In genomic region chr2:898319-898718, GRCh38 we compare ENCODE assay signal across 13 cellular contexts. TPM values are rescaled to one million over a fixed set of nuclear protein-coding genes. Genes with fewer than 3 reads are reported as not detected.
DNase-seq lines count a peak whose midpoint lies in the region; ATAC-seq and TF ChIP-seq lines count a peak whose summit lies in the region.
"Had no signal": no experiment of that assay in that cellular context is flagged by ENCODE, and none has a peak within 500 bp of the region (broad histone marks: within the 10 kb centered on the region; RNA-seq: fewer than 3 reads in every experiment).

No MANE protein-coding gene starts in this region.

- no peak overlapping the region for H3K4me3 Mint-ChIP-seq in H9
- no peak overlapping the region for H3K4me3 Mint-ChIP-seq in CD4-positive, alpha-beta memory T cell
- H3K4me3 Mint-ChIP-seq in naive thymus-derived CD4-positive, alpha-beta T cell: no peak overlapping the region
- H3K4me3 Mint-ChIP-seq: activated naive CD4-positive, alpha-beta T cell treated with anti-CD3 and anti-CD28 coated beads, Interleukin-2, amount 50 U/mL, for 24 hours; memory B cell; stimulated activated naive CD8-positive, alpha-beta T cell treated with anti-CD3 and anti-CD28 coated beads, Interleukin-15, Interleukin-2, amounts not matched to agents 100 ng/mL and 50 ng/mL, for 24 hours had no signal

- H3K4me3 ChIP-seq in GM12865 (ENCODE audit: low read depth, low read length): no peak overlapping the region
- no peak overlapping the region for H3K4me3 ChIP-seq in SJCRH30
- no peak overlapping the region for H3K4me3 ChIP-seq in CD4-positive, alpha-beta memory T cell (ENCODE audit: low read length in 2 of 2)
- H3K4me3 ChIP-seq in naive thymus-derived CD4-positive, alpha-beta T cell (ENCODE audit: low read length): no peak overlapping the region
- H3K4me3 ChIP-seq: GM23248 had no signal

- H2BK5ac ChIP-seq in H9 (ENCODE audit: insufficient read length, low read length): no peak overlapping the region

- H3K27ac ChIP-seq in H9 (ENCODE audit: insufficient read length, low read depth, low read length): no peak overlapping the region
- no peak overlapping the region for H3K27ac ChIP-seq in SJCRH30
- no peak overlapping the region for H3K27ac ChIP-seq in CD4-positive, alpha-beta memory T cell (ENCODE audit: low read depth, low read length)
- H3K27ac ChIP-seq in naive thymus-derived CD4-positive, alpha-beta T cell (ENCODE audit: low read depth, low read length): no peak overlapping the region
- H3K27ac ChIP-seq: GM23248 had no signal

- H3K27ac Mint-ChIP-seq in H9: no peak overlapping the region
- no peak overlapping the region for H3K27ac Mint-ChIP-seq in CD4-positive, alpha-beta memory T cell
- H3K27ac Mint-ChIP-seq in naive thymus-derived CD4-positive, alpha-beta T cell: no peak overlapping the region
- H3K27ac Mint-ChIP-seq: activated naive CD4-positive, alpha-beta T cell treated with anti-CD3 and anti-CD28 coated beads, Interleukin-2, amount 50 U/mL, for 24 hours; memory B cell; stimulated activated naive CD8-positive, alpha-beta T cell treated with anti-CD3 and anti-CD28 coated beads, Interleukin-15, Interleukin-2, amounts not matched to agents 100 ng/mL and 50 ng/mL, for 24 hours had no signal

- H4K20me1 ChIP-seq in H9 (ENCODE audit: control insufficient read depth, insufficient read depth, insufficient read length): no peaks in the 10 kb centered on the region

- no CpG with 5 or more reads among the region's 2 CpGs for WGBS in H9 (ENCODE audit: extremely low coverage, insufficient read length, low lambda C conversion rate)

- H3K4me1 ChIP-seq in H9 (ENCODE audit: insufficient read depth, low read length) (peaks cover 2% of the 10 kb centered on the region; the same call in 1 of the 2 replicates), SJCRH30 (no peaks in the 10 kb centered on the region)
- H3K4me1 ChIP-seq in CD4-positive, alpha-beta memory T cell (ENCODE audit: insufficient read depth, low read length): no peaks in the 10 kb centered on the region
- no peaks in the 10 kb centered on the region for H3K4me1 ChIP-seq in naive thymus-derived CD4-positive, alpha-beta T cell (ENCODE audit: control insufficient read depth in 2 of 2, insufficient read depth in 2 of 2, low read length in 2 of 2)

- peaks cover 48 to 54% of the 10 kb centered on the region in 2 experiments for H3K9me3 Mint-ChIP-seq in H9
- peaks cover 0 to 39% (median 27%) of the 10 kb centered on the region in 8 donors for H3K9me3 Mint-ChIP-seq in CD4-positive, alpha-beta memory T cell
- H3K9me3 Mint-ChIP-seq in naive thymus-derived CD4-positive, alpha-beta T cell: peaks cover 7 to 43% (median 23%) of the 10 kb centered on the region in 11 donors

- ATAC-seq in HG02571 (IDR thresholded peaks at IDR 0.05; ENCODE audit: unreplicated experiment): no peak
- no peak for ATAC-seq in naive thymus-derived CD4-positive, alpha-beta T cell

- H3K9me3 ChIP-seq in H9 (ENCODE audit: control insufficient read depth, low read depth, low read length): peaks cover 8% of the 10 kb centered on the region
- H3K9me3 ChIP-seq in SJCRH30 (replicated peaks): no peaks in the 10 kb centered on the region
- peaks cover 0 to 5% of the 10 kb centered on the region in 2 donors for H3K9me3 ChIP-seq in CD4-positive, alpha-beta memory T cell (ENCODE audit: control insufficient read depth in 1 of 2, low read length in 2 of 2)
- H3K9me3 ChIP-seq in naive thymus-derived CD4-positive, alpha-beta T cell (ENCODE audit: control insufficient read depth in 2 of 3, low read length in 3 of 3): peaks cover 0 to 14% (median 0%) of the 10 kb centered on the region in 3 experiments

- intact Hi-C loops in CD4-positive, alpha-beta memory T cell (cut with micrococcal nuclease): no loop called here
- intact Hi-C loops in naive thymus-derived CD4-positive, alpha-beta T cell (cut with micrococcal nuclease): no loop called here

- no peak overlapping the region for H3K4ac ChIP-seq in H9 (ENCODE audit: low read depth, low read length)

- no peak overlapping the region for H4K8ac ChIP-seq in H9 (replicated peaks; ENCODE audit: insufficient read length, low read depth, low read length)

- no peak overlapping the region for H2BK120ac ChIP-seq in H9 (ENCODE audit: low read depth, low read length, poor library complexity, severe bottlenecking)

- no peak overlapping the region for H2BK20ac ChIP-seq in H9 (ENCODE audit: low read depth, low read length, poor library complexity, severe bottlenecking)

- no peak overlapping the region for H2AK5ac ChIP-seq in H9 (ENCODE audit: insufficient read length, low read length)

- peaks cover 13 to 54% (median 29%) of the 10 kb centered on the region in 3 experiments for H3K36me3 Mint-ChIP-seq in H9 (ENCODE audit: insufficient read depth in 1 of 3, low read depth in 3 of 3)
- H3K36me3 Mint-ChIP-seq in CD4-positive, alpha-beta memory T cell: peaks cover 1 to 9% of the 10 kb centered on the region in 2 donors
- peaks cover 0 to 13% (median 3%) of the 10 kb centered on the region in 5 donors for H3K36me3 Mint-ChIP-seq in naive thymus-derived CD4-positive, alpha-beta T cell
- H3K36me3 Mint-ChIP-seq: memory B cell had no signal

- no peaks in the 10 kb centered on the region for H3K36me3 ChIP-seq in SJCRH30
- H3K36me3 ChIP-seq in CD4-positive, alpha-beta memory T cell (ENCODE audit: insufficient read depth, low read length): no peaks in the 10 kb centered on the region
- H3K36me3 ChIP-seq in naive thymus-derived CD4-positive, alpha-beta T cell (ENCODE audit: control insufficient read depth in 2 of 3, insufficient read depth in 3 of 3, low read length in 3 of 3): no peaks in the 10 kb centered on the region

- H3K27me3 ChIP-seq in H9 (ENCODE audit: insufficient read depth, low read length) (no peaks in the 10 kb centered on the region), SJCRH30 (no peaks in the 10 kb centered on the region)
- no peaks in the 10 kb centered on the region for H3K27me3 ChIP-seq in CD4-positive, alpha-beta memory T cell (ENCODE audit: insufficient read depth, low read length)
- H3K27me3 ChIP-seq in naive thymus-derived CD4-positive, alpha-beta T cell (ENCODE audit: control insufficient read depth in 2 of 2, insufficient read depth in 2 of 2, low read length in 2 of 2): peaks cover 0 to 3% of the 10 kb centered on the region in 2 donors

- H4K5ac ChIP-seq in H9 (ENCODE audit: insufficient read length, low read depth, low read length): no peak overlapping the region

- H3K79me1 ChIP-seq in H9 (ENCODE audit: insufficient read depth, low read depth, low read length, poor library complexity, severe bottlenecking): no peaks in the 10 kb centered on the region

- DNase-seq in GM12865 (ENCODE audit: low read depth) (peak; percentile 22), H9 (peak; percentile 75), SJCRH30 (peak; percentile 24 to 44), kidney tubule cell (ENCODE audit: low spot score) (peak; percentile 25), OCI-M1 (lab: John Stamatoyannopoulos, UW) (no peak)
- no peak for DNase-seq in CD4-positive, alpha-beta memory T cell
- no peak for DNase-seq in naive thymus-derived CD4-positive, alpha-beta T cell
- DNase-seq: GM23248, NCI-H345 had no signal

- H3K14ac ChIP-seq in H9 (ENCODE audit: insufficient read depth, low read length): no peak overlapping the region

- H3K56ac ChIP-seq in H9 (ENCODE audit: insufficient read length, low read depth, low read length): no peak overlapping the region

- TF ChIP-seq CTCF in GM12865 (IDR thresholded peaks at IDR 0.05; ENCODE audit: insufficient read depth, low read depth, low read length, missing control alignments) (peak; percentile 3), H9 (conservative IDR thresholded peaks at IDR 0.05) (peak; percentile 79)

- no peaks in the 10 kb centered on the region for H3K79me2 ChIP-seq in H9 (ENCODE audit: insufficient read depth, low read length)

- H2BK12ac ChIP-seq in H9 (ENCODE audit: insufficient read length, low read depth, low read length): no peak overlapping the region

- H4K91ac ChIP-seq in H9 (ENCODE audit: insufficient read length, low read depth, low read length): no peak overlapping the region

- H3K9ac ChIP-seq in H9 (ENCODE audit: extremely low read depth, insufficient read length, low read length): no peak overlapping the region
- H3K9ac ChIP-seq: GM23248 had no signal

- no peak overlapping the region for H3K23ac ChIP-seq in H9 (ENCODE audit: insufficient read length, low read depth, low read length)

- H3K4me2 ChIP-seq in H9 (ENCODE audit: insufficient read depth, insufficient read length, low read length): no peak overlapping the region

- POLR2A ChIA-PET in CD4-positive, alpha-beta memory T cell (lab: Charles Lee; ENCODE audit: partially characterized antibody): no interaction called here
- POLR2A ChIA-PET in naive thymus-derived CD4-positive, alpha-beta T cell (lab: Charles Lee): no interaction called here

- H3K4me1 Mint-ChIP-seq in H9: peaks cover 10% of the 10 kb centered on the region in 2 experiments
- no peaks in the 10 kb centered on the region for H3K4me1 Mint-ChIP-seq in CD4-positive, alpha-beta memory T cell
- no peaks in the 10 kb centered on the region for H3K4me1 Mint-ChIP-seq in naive thymus-derived CD4-positive, alpha-beta T cell
- H3K4me1 Mint-ChIP-seq: activated naive CD4-positive, alpha-beta T cell treated with anti-CD3 and anti-CD28 coated beads, Interleukin-2, amount 50 U/mL, for 24 hours; memory B cell had no signal

- H2BK15ac ChIP-seq in H9 (ENCODE audit: low read depth, low read length): no peak overlapping the region

- no peak overlapping the region for H3T11ph ChIP-seq in H9 (ENCODE audit: low read length)

- H2AFZ ChIP-seq in H9 (ENCODE audit: low read length): no peak overlapping the region
- H2AFZ ChIP-seq: GM23248 had no signal

- H3K27me3 Mint-ChIP-seq in H9 (ENCODE audit: low read depth): no peaks in the 10 kb centered on the region; the same call in none of the 2 replicates
- peaks cover 0 to 2% of the 10 kb centered on the region in 2 donors for H3K27me3 Mint-ChIP-seq in CD4-positive, alpha-beta memory T cell
- H3K27me3 Mint-ChIP-seq in naive thymus-derived CD4-positive, alpha-beta T cell: peaks cover 0 to 25% (median 5%) of the 10 kb centered on the region in 5 donors

- H3K23me2 ChIP-seq in H9 (ENCODE audit: insufficient read length, low read depth, low read length, poor library complexity, severe bottlenecking): no peaks in the 10 kb centered on the region

- CTCF ChIA-PET in CD4-positive, alpha-beta memory T cell (lab: Charles Lee; ENCODE audit: partially characterized antibody): no interaction called here
- CTCF ChIA-PET in naive thymus-derived CD4-positive, alpha-beta T cell (lab: Charles Lee): no interaction called here

- H3K18ac ChIP-seq in H9 (ENCODE audit: insufficient read length, low read depth, low read length): no peak overlapping the region

RNA-seq across cellular contexts. Expression of gene SNTG2, which starts 52.3 kb away (rescaled TPM):
- 12.7 and 13.2 TPM in 2 replicates for total RNA-seq in H9 (2021)
- total RNA-seq in SJCRH30 (2014; rRNA removed; shearing (Covaris generic)): 0.41 TPM in 1 of 2 replicates, not detected in the other
- 1 to 10 TPM in 1 of 2 experiments, under 1 TPM in 1; 0.96 to 1.3 TPM for total RNA-seq in CD4-positive, alpha-beta memory T cell
- polyA plus RNA-seq in CD4-positive, alpha-beta memory T cell: under 1 TPM in 1 of 2 donors, not detected in 1; 0.55 TPM
- total RNA-seq in naive thymus-derived CD4-positive, alpha-beta T cell: 1 to 10 TPM in 4 of 5 experiments, not detected in 1; 2.5 to 4.9 (median 3.6) TPM
- polyA plus RNA-seq in naive thymus-derived CD4-positive, alpha-beta T cell: under 1 TPM in 1 of 2 donors, not detected in 1; 0.26 TPM
- total RNA-seq: GM23248 had no signal
- polyA plus RNA-seq: GM23248 had no signal

Comparison
In these comparisons a context has a peak if more than half of its experiments do, and no peak if none do; other contexts are left out.
1. DNase-seq: peak in GM12865 (single experiment), H9 (single experiment), SJCRH30 (2 of 2) and kidney tubule cell (single experiment); none in OCI-M1 (single experiment), CD4-positive, alpha-beta memory T cell (0 of 5) and naive thymus-derived CD4-positive, alpha-beta T cell (0 of 9).